18 cellular contexts compared by ENCODE assay signal in the genomic region with DNA sequence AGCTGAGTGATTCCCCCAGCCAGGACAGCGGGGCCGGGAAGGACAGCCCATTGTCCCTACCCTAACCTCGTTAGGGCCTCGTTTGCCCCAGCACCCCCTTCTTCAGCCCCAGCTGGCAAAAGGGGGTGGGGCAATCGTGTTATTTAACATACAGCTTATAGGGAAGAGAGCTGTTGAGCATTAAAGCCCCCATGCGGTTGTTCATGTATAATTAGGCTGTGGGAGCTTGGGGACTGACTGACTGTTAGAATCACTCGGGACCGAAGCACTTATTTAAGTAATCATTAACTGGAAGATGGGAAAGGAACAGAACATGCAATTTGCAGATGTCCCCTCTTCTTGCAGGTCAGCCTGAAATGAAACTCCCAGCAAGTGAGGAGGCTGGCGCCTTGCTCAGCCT.
A peak's percentile ranks its signal among the peaks of the same experiment; 100 is the strongest.
DNase-seq lines count a peak whose midpoint lies in the region; ATAC-seq, FAIRE-seq and TF ChIP-seq lines count a peak whose summit lies in the region.
"Had no signal": no experiment of that assay in that cellular context is flagged by ENCODE, and none has a peak within 500 bp of the region (broad histone marks: within the 10 kb centered on the region; RNA-seq: fewer than 3 reads in every experiment).

No MANE protein-coding gene starts in this region.

- TF ChIP-seq EP300 in A549 (IDR thresholded peaks at IDR 0.05): no peak

- H3K36me3 ChIP-seq in WERI-Rb-1: peaks cover under 1% of the 10 kb centered on the region; the same call in 1 of the 2 replicates
- H3K36me3 ChIP-seq: colonic mucosa, ovary, upper lobe of right lung had no signal

- POLR2A ChIA-PET in A549 (lab: Yijun Ruan, JAX): no interaction called here

- DNase-seq in A549 (ENCODE audit: low read depth in 1 of 2, low spot score in 1 of 2) (no peak), WERI-Rb-1 (peak; percentile 91), naive B cell (peak; percentile 48), NCI-H2107 treated with DMSO at 0.1 percent for 48 hours (lab: John Stamatoyannopoulos, UW; ENCODE audit: unreplicated experiment) (no peak), GM19238 (ENCODE audit: insufficient read length, low spot score) (no peak)
- DNase-seq in Jurkat, Clone E6-1 (ENCODE audit: low read depth, low spot score): peak; percentile 46
- no peak for DNase-seq in stimulated activated CD8-positive, alpha-beta memory T cell treated with anti-CD3 and anti-CD28 coated beads, Interleukin-4, amount 100 ng/mL, for 48 hours
- DNase-seq in activated T-cell treated with anti-CD3 and anti-CD28 coated beads, Interleukin-2, amount 50 U/mL, for 24 hours: no peak
- DNase-seq: CD8-positive, alpha-beta T cell; HCEC 1CT; ovary; PC-3; stimulated activated naive CD4-positive, alpha-beta T cell; upper lobe of right lung had no signal

- H3K36me3 Mint-ChIP-seq in naive B cell: peaks cover 3 to 4% of the 10 kb centered on the region in 2 donors
- peaks cover 4% of the 10 kb centered on the region for H3K36me3 Mint-ChIP-seq in activated T-cell treated with anti-CD3 and anti-CD28 coated beads, Interleukin-2, amount 50 U/mL, for 24 hours (ENCODE audit: low read depth)
- H3K36me3 Mint-ChIP-seq: mesothelial cell of epicardium had no signal

- no peak for TF ChIP-seq POLR2A in A549 (IDR thresholded peaks at IDR 0.05; ENCODE audit: low read length)

- FAIRE-seq in A549 (lab: Jason Lieb, UNC): no peak
- FAIRE-seq: keratinocyte had no signal

- CTCF ChIA-PET in A549 (lab: Yijun Ruan, JAX): interaction anchor here (0.5 to 22.5 kb wide), 15 partner anchors 7 to 103 kb away, joined by 3 to 327 read pairs (median 6); no protein-coding TSS in a partner anchor

- no peaks in the 10 kb centered on the region for H3K27me3 ChIP-seq in WERI-Rb-1 (ENCODE audit: insufficient read depth, low read depth, severe bottlenecking)
- H3K27me3 ChIP-seq: colonic mucosa, ovary, upper lobe of right lung had no signal

- H3K4me3 Mint-ChIP-seq in naive B cell: peak overlapping the region; percentile 59 to 87 (median 79)
- H3K4me3 Mint-ChIP-seq in activated T-cell treated with anti-CD3 and anti-CD28 coated beads, Interleukin-2, amount 50 U/mL, for 24 hours: no peak overlapping the region
- H3K4me3 Mint-ChIP-seq: CD8-positive, alpha-beta T cell; mesothelial cell of epicardium had no signal

- H3K4me3 ChIP-seq in A549: no peak overlapping the region
- H3K4me3 ChIP-seq in Jurkat, Clone E6-1 (ENCODE audit: low read length): no peak overlapping the region; the same call in 1 of the 2 replicates
- H3K4me3 ChIP-seq in WERI-Rb-1 (ENCODE audit: low read depth, low read length): peak overlapping the region; percentile 16; the same call in 1 of the 2 replicates
- H3K4me3 ChIP-seq: colonic mucosa, ovary, skin epidermis, upper lobe of right lung had no signal

- peaks cover 0 to 9% (median 6%) of the 10 kb centered on the region in 3 donors for H3K27me3 Mint-ChIP-seq in naive B cell
- no peaks in the 10 kb centered on the region for H3K27me3 Mint-ChIP-seq in activated T-cell treated with anti-CD3 and anti-CD28 coated beads, Interleukin-2, amount 50 U/mL, for 24 hours

- H3K4me1 ChIP-seq in A549: peaks cover 24% of the 10 kb centered on the region
- H3K4me1 ChIP-seq: colonic mucosa, upper lobe of right lung had no signal

- H3K9me3 ChIP-seq in A549 (no peaks in the 10 kb centered on the region), WERI-Rb-1 (ENCODE audit: severe bottlenecking) (no peaks in the 10 kb centered on the region)
- H3K9me3 ChIP-seq: colonic mucosa, ovary, upper lobe of right lung had no signal

- TF ChIP-seq RAD21 in A549 (conservative IDR thresholded peaks at IDR 0.05 in 1 of 2, IDR thresholded peaks at IDR 0.05 in 1 of 2): no peak

- H3K27ac ChIP-seq in A549: peak overlapping the region; percentile 67 to 70; a peak in 5 of 6 replicates
- peak overlapping the region; percentile 95 for H3K27ac ChIP-seq in WERI-Rb-1
- H3K27ac ChIP-seq: ovary, skin epidermis, upper lobe of right lung had no signal

- peak overlapping the region; percentile 67 for H3K4me2 ChIP-seq in A549

- peaks cover 32 to 47% (median 39%) of the 10 kb centered on the region in 3 donors for H3K4me1 Mint-ChIP-seq in naive B cell
- H3K4me1 Mint-ChIP-seq in activated T-cell treated with anti-CD3 and anti-CD28 coated beads, Interleukin-2, amount 50 U/mL, for 24 hours (ENCODE audit: low read depth): peaks cover 22% of the 10 kb centered on the region

- WGBS in A549 (ENCODE audit: missing lambda C conversion rate): 41% methylated on average over 9 of the region's 9 CpGs

- H3K27ac Mint-ChIP-seq in naive B cell: peak overlapping the region; percentile 48 to 76 (median 70)
- no peak overlapping the region for H3K27ac Mint-ChIP-seq in activated T-cell treated with anti-CD3 and anti-CD28 coated beads, Interleukin-2, amount 50 U/mL, for 24 hours
- H3K27ac Mint-ChIP-seq: CD8-positive, alpha-beta T cell; mesothelial cell of epicardium had no signal

- no peak for TF ChIP-seq CTCF in A549 (IDR thresholded peaks at IDR 0.05)
- TF ChIP-seq CTCF in WERI-Rb-1 (IDR thresholded peaks at IDR 0.05; ENCODE audit: low read depth, low read length): no peak

- ATAC-seq in A549 (no peak), naive B cell (ENCODE audit: low read depth in 2 of 2) (peak; percentile 52 to 55)
- ATAC-seq: PC-3, upper lobe of right lung had no signal

- peaks cover 0 to 4% (median 0%) of the 10 kb centered on the region in 7 donors for H3K9me3 Mint-ChIP-seq in naive B cell
- no peaks in the 10 kb centered on the region for H3K9me3 Mint-ChIP-seq in activated T-cell treated with anti-CD3 and anti-CD28 coated beads, Interleukin-2, amount 50 U/mL, for 24 hours
- H3K9me3 Mint-ChIP-seq: CD8-positive, alpha-beta T cell; mesothelial cell of epicardium had no signal

TF ChIP-seq in A549, 52 proteins besides CTCF, POLR2A, EP300 and RAD21:
- no peak for TF ChIP-seq PHF8 (IDR thresholded peaks at IDR 0.05; ENCODE audit: borderline replicate concordance, low read depth)
- TF ChIP-seq FOXS1 (CRISPR knock-in tag; IDR thresholded peaks at IDR 0.05): no peak
- no peak for TF ChIP-seq HDAC2 (IDR thresholded peaks at IDR 0.05)
- no peak for TF ChIP-seq JUNB (IDR thresholded peaks at IDR 0.05)
- no peak for TF ChIP-seq FOSB (CRISPR knock-in tag; IDR thresholded peaks at IDR 0.05)
- TF ChIP-seq NPAS2 (CRISPR knock-in tag; IDR thresholded peaks at IDR 0.05; ENCODE audit: borderline replicate concordance): no peak

Comparison
In these comparisons a context has a peak if more than half of its experiments do, and no peak if none do; other contexts are left out.
1. ATAC-seq: peak in naive B cell (2 of 2); none in A549 (0 of 2).
2. DNase-seq: peak in Jurkat, Clone E6-1 (single experiment), WERI-Rb-1 (single experiment) and naive B cell (single experiment); none in A549 (0 of 2), NCI-H2107 treated with DMSO at 0.1 percent for 48 hours (single experiment), stimulated activated CD8-positive, alpha-beta memory T cell treated with anti-CD3 and anti-CD28 coated beads, Interleukin-4, amount 100 ng/mL, for 48 hours (single experiment), GM19238 (single experiment) and activated T-cell treated with anti-CD3 and anti-CD28 coated beads, Interleukin-2, amount 50 U/mL, for 24 hours (single experiment).